1 cellular context compared by ENCODE assay signal in the genomic region with DNA sequence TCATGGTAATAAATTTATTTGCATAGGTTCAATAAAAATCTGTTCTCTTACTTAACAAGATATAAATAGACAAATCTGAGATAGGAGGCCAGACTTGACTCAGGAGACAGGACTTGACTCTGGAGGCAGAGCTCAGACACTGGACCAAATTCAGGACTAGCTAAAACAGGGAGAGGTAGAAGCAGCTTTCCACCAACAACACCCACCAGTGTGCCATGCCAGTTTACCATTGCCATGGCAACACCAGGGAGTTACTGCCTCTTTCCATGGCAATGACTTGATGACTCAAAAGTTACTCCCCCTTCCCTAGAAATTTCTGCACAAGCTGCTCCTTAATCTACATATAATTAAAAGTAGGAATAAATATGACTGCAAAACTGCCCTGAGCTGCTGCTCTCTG.
TF ChIP-seq lines count a peak whose summit lies in the region.

No MANE protein-coding gene starts in this region.

TF ChIP-seq in IMR-90, 13 proteins besides CTCF, POLR2A, EP300 and RAD21 (continued from another document):
- TF ChIP-seq, protein P1, sequence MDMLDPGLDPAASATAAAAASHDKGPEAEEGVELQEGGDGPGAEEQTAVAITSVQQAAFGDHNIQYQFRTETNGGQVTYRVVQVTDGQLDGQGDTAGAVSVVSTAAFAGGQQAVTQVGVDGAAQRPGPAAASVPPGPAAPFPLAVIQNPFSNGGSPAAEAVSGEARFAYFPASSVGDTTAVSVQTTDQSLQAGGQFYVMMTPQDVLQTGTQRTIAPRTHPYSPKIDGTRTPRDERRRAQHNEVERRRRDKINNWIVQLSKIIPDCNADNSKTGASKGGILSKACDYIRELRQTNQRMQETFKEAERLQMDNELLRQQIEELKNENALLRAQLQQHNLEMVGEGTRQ (IDR thresholded peaks at IDR 0.05; ENCODE audit: low read depth, low read length): no peak
- TF ChIP-seq RCOR1 (IDR thresholded peaks at IDR 0.05; ENCODE audit: insufficient replicate concordance, low read length) (no peak), MXI1 (IDR thresholded peaks at IDR 0.05; ENCODE audit: borderline replicate concordance, low read depth, low read length) (no peak)
